Comparison of ENCODE assay signal across 10 cellular contexts in the genomic region with DNA sequence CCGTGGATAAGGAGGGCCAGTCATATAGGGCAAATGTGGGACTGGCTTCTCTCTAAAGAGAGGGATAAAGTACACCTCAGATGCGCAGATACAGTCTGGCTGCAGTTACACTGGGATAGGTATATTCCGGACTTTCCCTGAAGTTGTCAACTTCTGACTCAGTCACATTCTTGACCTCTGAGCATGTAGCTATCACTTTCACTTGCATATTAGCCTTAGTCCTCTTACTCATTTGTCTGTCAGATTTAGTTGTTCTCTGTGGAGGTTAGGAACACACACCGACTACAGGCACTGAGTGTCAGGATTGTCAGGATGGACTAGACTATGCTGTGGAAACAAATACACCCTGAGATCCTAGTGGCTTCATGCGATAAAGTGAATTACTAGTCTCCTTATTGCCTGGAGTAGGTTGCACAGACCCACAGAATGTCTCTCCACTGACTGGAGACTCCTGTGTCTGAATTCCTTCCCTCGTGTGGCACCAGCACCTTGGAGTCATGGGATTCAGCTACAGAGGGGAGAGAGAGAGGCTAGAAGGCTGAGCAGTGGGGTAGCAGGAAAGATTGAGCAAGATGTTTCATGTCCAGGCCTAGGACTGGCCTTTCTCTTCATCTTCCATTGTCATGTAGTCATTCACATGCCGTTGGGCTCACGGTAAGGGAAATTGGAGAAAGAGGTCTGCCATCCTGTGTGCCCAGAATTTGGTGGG.
A peak's percentile ranks its signal among the peaks of the same experiment; 100 is the strongest.
DNase-seq lines count a peak whose midpoint lies in the region; ATAC-seq and TF ChIP-seq lines count a peak whose summit lies in the region.
"Had no signal": no experiment of that assay in that cellular context is flagged by ENCODE, and none has a peak within 500 bp of the region (broad histone marks: within the 10 kb centered on the region; RNA-seq: fewer than 3 reads in every experiment).

No MANE protein-coding gene starts in this region.

- TF ChIP-seq CTCF in GM10248 (IDR thresholded peaks at IDR 0.05; ENCODE audit: control extremely low read depth, extremely low read depth, low read depth, missing control alignments) (no peak), astrocyte of the cerebellum (IDR thresholded peaks at IDR 0.05; ENCODE audit: low read depth, low read length, missing control alignments) (no peak), uterus (IDR thresholded peaks at IDR 0.05) (no peak)

- DNase-seq in GM10248 (ENCODE audit: extremely low spot score): peak; percentile 22
- peak; percentile 24 for DNase-seq in astrocyte of the cerebellum (ENCODE audit: low read depth)
- peak; percentile 66 for DNase-seq in myocyte (ENCODE audit: low read depth)
- no peak for DNase-seq in NCI-H524 (lab: John Stamatoyannopoulos, UW)
- no peak for DNase-seq in NCI-H2107 (lab: John Stamatoyannopoulos, UW)
- no peak for DNase-seq in NAMALWA (ENCODE audit: low spot score)
- DNase-seq in uterus: no peak
- DNase-seq: activated T-cell treated with anti-CD3 and anti-CD28 coated beads for 4 hours, DMS153 had no signal

- no peaks in the 10 kb centered on the region for H3K27me3 ChIP-seq in uterus

- CTCF ChIA-PET in GM10248 (lab: Yijun Ruan, JAX): no interaction called here

- no peak for TF ChIP-seq POLR2A in uterus (IDR thresholded peaks at IDR 0.05)

- H3K36me3 ChIP-seq in uterus: no peaks in the 10 kb centered on the region

- intact Hi-C loops in uterus (cut with DNase I; ENCODE audit: low total_unique reads): no loop called here

- no peaks in the 10 kb centered on the region for H3K9me3 ChIP-seq in uterus

- ATAC-seq in HG03066 (IDR thresholded peaks at IDR 0.05; ENCODE audit: low read depth, unreplicated experiment): peak; percentile 58

- POLR2A ChIA-PET in GM10248 (lab: Yijun Ruan, JAX): no interaction called here

- in situ Hi-C loops in astrocyte of the cerebellum (cut with HindIII; ENCODE audit: low sequenced_read_pairs): no loop called here

- no peak overlapping the region for H3K27ac ChIP-seq in uterus

- no peaks in the 10 kb centered on the region for H3K4me1 ChIP-seq in uterus

- H3K4me3 ChIP-seq in astrocyte of the cerebellum (ENCODE audit: low read depth, low read length) (no peak overlapping the region), uterus (no peak overlapping the region)

Comparison
In these comparisons a context has a peak if more than half of its experiments do, and no peak if none do; other contexts are left out.
1. DNase-seq: peak in GM10248 (single experiment), astrocyte of the cerebellum (single experiment) and myocyte (single experiment); none in NCI-H524 (0 of 2), NCI-H2107 (single experiment), NAMALWA (single experiment) and uterus (0 of 2).